19 cellular contexts compared by ENCODE assay signal in the genomic region with DNA sequence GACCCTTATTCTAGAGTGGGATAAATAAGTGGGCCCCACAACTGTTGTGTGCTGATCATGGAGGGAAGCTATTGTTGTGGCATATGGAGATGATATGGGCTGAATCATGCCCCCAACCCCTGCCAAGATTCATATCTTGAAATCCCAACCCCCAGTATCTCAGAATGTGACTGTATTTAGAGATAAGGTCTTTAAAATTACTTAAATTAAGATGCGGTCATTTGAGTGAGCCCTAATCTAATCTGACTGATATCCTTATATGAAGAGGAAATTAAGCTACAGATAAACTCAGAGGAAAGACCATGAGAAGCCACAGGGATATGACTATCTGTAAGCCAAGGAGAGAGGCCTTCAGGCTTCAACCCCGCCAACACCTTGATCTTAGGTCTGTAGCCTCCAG.
"Had no signal": no experiment of that assay in that cellular context is flagged by ENCODE, and none has a peak within 500 bp of the region (broad histone marks: within the 10 kb centered on the region; RNA-seq: fewer than 3 reads in every experiment).

No MANE protein-coding gene starts in this region.

- DNase-seq: effector memory CD8-positive, alpha-beta T cell; esophagus squamous epithelium; foreskin keratinocyte; hippocampal formation; left colon; left ventricle myocardium superior; naive thymus-derived CD4-positive, alpha-beta T cell; nephron progenitor cell; psoas muscle; retina; sigmoid colon; stimulated activated CD4-positive, alpha-beta T cell treated with anti-CD3 and anti-CD28 coated beads, Interleukin-2, amount 100 ng/mL, for 24 hours; stimulated activated CD4-positive, alpha-beta T cell treated with anti-CD3 and anti-CD28 coated beads, Interleukin-4, amount 100 ng/mL, for 4 hours; stimulated activated naive CD4-positive, alpha-beta T cell; stomach; substantia nigra had no signal

- H3K4me3 ChIP-seq: esophagus squamous epithelium, lung, psoas muscle, sigmoid colon, skin epidermis, stomach had no signal

- ATAC-seq: effector memory CD8-positive, alpha-beta T cell; foreskin keratinocyte; left colon; left ventricle myocardium superior; naive thymus-derived CD4-positive, alpha-beta T cell; psoas muscle had no signal

- H3K27ac ChIP-seq: esophagus squamous epithelium, foreskin keratinocyte, neutrophil, psoas muscle, sigmoid colon, skin epidermis, stomach had no signal

- H3K36me3 ChIP-seq: esophagus squamous epithelium, neutrophil, sigmoid colon, stomach had no signal

- H3K9me3 ChIP-seq: esophagus squamous epithelium, psoas muscle, sigmoid colon, stomach had no signal

- H3K4me1 ChIP-seq: psoas muscle, sigmoid colon, stomach had no signal

- H3K27me3 ChIP-seq: esophagus squamous epithelium, foreskin keratinocyte, neutrophil, sigmoid colon, stomach had no signal
